ENCODE assay signal across 18 cellular contexts in the genomic region with DNA sequence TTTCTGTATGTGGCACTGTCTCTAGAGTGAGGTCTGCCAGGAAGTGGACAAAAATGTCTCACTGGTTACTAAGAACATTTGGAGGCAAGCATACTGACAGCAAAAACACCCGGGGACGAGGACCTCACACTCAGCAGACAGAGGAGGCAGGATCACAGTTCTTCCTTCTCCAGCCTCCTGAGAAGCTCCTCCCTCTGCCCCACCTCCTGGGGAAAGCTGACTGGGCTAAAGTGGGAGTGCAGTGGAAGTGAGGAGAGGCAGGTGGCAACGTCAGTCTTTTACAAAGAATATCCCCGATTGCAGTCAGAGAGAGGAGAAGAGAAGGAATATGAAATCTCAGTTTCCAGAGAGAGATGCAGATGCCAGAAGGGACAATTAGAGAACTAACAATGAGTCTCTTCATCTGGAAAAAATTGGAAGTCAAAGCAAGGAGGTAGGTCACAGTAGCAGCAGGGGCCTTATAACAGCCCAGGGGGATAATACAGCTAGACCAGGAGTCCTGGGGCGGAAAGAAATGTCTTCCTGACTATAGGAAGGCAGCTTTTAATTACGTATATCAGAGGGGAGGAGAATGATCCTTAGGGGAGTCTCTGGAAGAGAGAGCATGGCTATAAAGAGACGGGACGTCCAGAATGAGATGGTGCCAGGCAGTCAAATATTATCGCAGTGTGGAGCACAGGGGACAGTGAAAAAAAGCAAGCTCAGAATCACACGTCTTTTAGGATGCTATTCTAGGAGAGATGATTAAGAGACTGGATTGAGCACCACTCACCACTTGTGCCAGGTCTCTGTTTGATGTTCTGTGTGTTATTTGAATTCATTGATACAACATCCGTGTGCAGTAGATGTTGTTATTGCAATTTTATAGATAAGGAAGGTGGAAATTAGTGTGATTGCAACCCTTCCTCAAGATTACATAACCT. TPM values are rescaled to one million over a fixed set of nuclear protein-coding genes. Genes with fewer than 3 reads are reported as not detected.
DNase-seq lines count a peak whose midpoint lies in the region; ATAC-seq and TF ChIP-seq lines count a peak whose summit lies in the region.
"Had no signal": no experiment of that assay in that cellular context is flagged by ENCODE, and none has a peak within 500 bp of the region (broad histone marks: within the 10 kb centered on the region; RNA-seq: fewer than 3 reads in every experiment).

No MANE protein-coding gene starts in this region.

- H3K27me3 ChIP-seq in esophagus muscularis mucosa, result no peaks in the 10 kb centered on the region
- H3K27me3 ChIP-seq: colonic mucosa had no signal

- DNase-seq in ELF-1 (ENCODE audit: low read depth, low spot score) (peak; percentile 25), NCI-H2227 treated with DMSO at 0.1 percent for 48 hours (lab: John Stamatoyannopoulos, UW) (peak; percentile 70), Right ventricle myocardium superior (no peak), nucleus accumbens (lab: John Stamatoyannopoulos, UW) (peak in 38 of 56 donors; percentile 1 to 77 (median 34)), esophagus muscularis mucosa (ENCODE audit: extremely low spot score) (no peak), GM03348 (ENCODE audit: low spot score) (no peak), GDM1 (lab: John Stamatoyannopoulos, UW) (no peak)
- DNase-seq: activated CD8-positive, alpha-beta memory T cell treated with anti-CD3 and anti-CD28 coated beads for 24 hours; activated naive CD4-positive, alpha-beta T cell treated with anti-CD3 and anti-CD28 coated beads, Interleukin-2, amount 50 U/mL, for 16 hours; CD8-positive, alpha-beta T cell; colonic mucosa; IMR-90; kidney glomerular epithelial cell; NCI-H2029; PC-9; stimulated activated CD4-positive, alpha-beta T cell treated with anti-CD3 and anti-CD28 coated beads, Interleukin-2, amount 100 ng/mL, for 24 hours; stimulated activated naive CD4-positive, alpha-beta T cell had no signal

- no peaks in the 10 kb centered on the region for H3K9me3 ChIP-seq in esophagus muscularis mucosa
- H3K9me3 ChIP-seq: colonic mucosa had no signal

- no peak overlapping the region for H3K4me3 ChIP-seq in esophagus muscularis mucosa
- H3K4me3 ChIP-seq: colonic mucosa, PC-9 had no signal

- TF ChIP-seq POLR2A in esophagus muscularis mucosa (IDR thresholded peaks at IDR 0.05; ENCODE audit: low read depth), result no peak

- TF ChIP-seq EP300 in esophagus muscularis mucosa (IDR thresholded peaks at IDR 0.05), result no peak

- no peak for TF ChIP-seq CTCF in esophagus muscularis mucosa (IDR thresholded peaks at IDR 0.05)

- ATAC-seq in Right ventricle myocardium superior (ENCODE audit: poor library complexity) (peak; percentile 91), GM18858 (IDR thresholded peaks at IDR 0.05; ENCODE audit: unreplicated experiment) (no peak)
- ATAC-seq: CD8-positive, alpha-beta T cell had no signal

- H3K4me1 ChIP-seq in esophagus muscularis mucosa, result no peaks in the 10 kb centered on the region
- H3K4me1 ChIP-seq: colonic mucosa had no signal

- WGBS in esophagus muscularis mucosa, result 70% methylated on average over 11 of the region's 11 CpGs

- intact Hi-C loops in Right ventricle myocardium superior (cut with DNase I), result no loop called here
- intact Hi-C loops in esophagus muscularis mucosa (cut with DNase I), result no loop called here

- H3K36me3 ChIP-seq in esophagus muscularis mucosa, result peaks cover 0 to 66% (median 49%) of the 10 kb centered on the region in 4 donors
- H3K36me3 ChIP-seq: colonic mucosa had no signal

- H3K27ac ChIP-seq in esophagus muscularis mucosa (replicated peaks in 1 of 4), result no peak overlapping the region
- H3K27ac ChIP-seq: colonic mucosa, PC-9 had no signal

RNA-seq across cellular contexts. Expression of gene LEO1, which starts 47.2 kb away (rescaled TPM):
- 7.8 TPM for total RNA-seq in Right ventricle myocardium superior
- 10 to 100 TPM in 2 of 4 donors, 1 to 10 TPM in 2; 7.9 to 14.1 (median 10.5) TPM for total RNA-seq in esophagus muscularis mucosa

Comparison
In these comparisons a context has a peak if more than half of its experiments do, and no peak if none do; other contexts are left out.
1. DNase-seq: peak in ELF-1 (single experiment), NCI-H2227 treated with DMSO at 0.1 percent for 48 hours (single experiment) and nucleus accumbens (38 of 56); none in Right ventricle myocardium superior (single experiment), esophagus muscularis mucosa (single experiment), GM03348 (single experiment) and GDM1 (single experiment).